In genomic region chr12:83434600-83434999, GRCh38 we compare ENCODE assay signal across 26 cellular contexts.
DNase-seq lines count a peak whose midpoint lies in the region; ATAC-seq and TF ChIP-seq lines count a peak whose summit lies in the region.
"Had no signal": no experiment of that assay in that cellular context is flagged by ENCODE, and none has a peak within 500 bp of the region (broad histone marks: within the 10 kb centered on the region; RNA-seq: fewer than 3 reads in every experiment).

No MANE protein-coding gene starts in this region.

- in situ Hi-C loops in GM23248 (cut with MboI): no loop called here
- in situ Hi-C loops in astrocyte of the cerebellum (cut with HindIII; ENCODE audit: low sequenced_read_pairs): no loop called here

- H3K27ac ChIP-seq in GM23248: no peak overlapping the region
- H3K27ac ChIP-seq: body of pancreas, dorsolateral prefrontal cortex, esophagus squamous epithelium, gastroesophageal sphincter, hepatocyte, SJCRH30, transverse colon had no signal

- no peaks in the 10 kb centered on the region for H3K27me3 ChIP-seq in GM23248 (replicated peaks; ENCODE audit: insufficient read depth)
- H3K27me3 ChIP-seq: body of pancreas, dorsolateral prefrontal cortex, esophagus squamous epithelium, gastroesophageal sphincter, hepatocyte, SJCRH30, transverse colon had no signal

- no peaks in the 10 kb centered on the region for H3K36me3 ChIP-seq in GM23248 (ENCODE audit: low read depth)
- H3K36me3 ChIP-seq: esophagus squamous epithelium, gastroesophageal sphincter, SJCRH30, transverse colon had no signal

- no peak overlapping the region for H3K4me2 ChIP-seq in GM23248 (ENCODE audit: unreplicated experiment)
- H3K4me2 ChIP-seq: hepatocyte had no signal

- TF ChIP-seq CTCF in LNCaP clone FGC (IDR thresholded peaks at IDR 0.05; ENCODE audit: control insufficient read depth, extremely low read depth, insufficient read depth) (peak; percentile 38), astrocyte of the cerebellum (IDR thresholded peaks at IDR 0.05; ENCODE audit: low read depth, low read length, missing control alignments) (no peak)

- H4K20me1 ChIP-seq in GM23248 (ENCODE audit: insufficient read depth): no peaks in the 10 kb centered on the region

- no peaks in the 10 kb centered on the region for H3K9me2 ChIP-seq in GM23248 (ENCODE audit: insufficient read depth)

- H3K9ac ChIP-seq in GM23248: no peak overlapping the region

- ATAC-seq in HG03457 (IDR thresholded peaks at IDR 0.05; ENCODE audit: unreplicated experiment): no peak
- ATAC-seq: activated naive CD8-positive, alpha-beta T cell treated with anti-CD3 and anti-CD28 coated beads, Interleukin-2, amount 50 U/mL, for 24 hours; body of pancreas; gastroesophageal sphincter; natural killer cell treated with Interleukin-12 subunit alpha and Interleukin-12 subunit beta and Interleukin-15 and Interleukin-18, amount 100 ng/mL, for 72 hours; stimulated activated effector memory CD8-positive, alpha-beta T cell treated with anti-CD3 and anti-CD28 coated beads, Interleukin-12 subunit alpha, Interleukin-12 subunit beta, amount 100 ng/mL, for 72 hours had no signal

- H3K9me3 ChIP-seq in GM23248 (ENCODE audit: low read depth): no peaks in the 10 kb centered on the region
- H3K9me3 ChIP-seq: body of pancreas, esophagus squamous epithelium, SJCRH30, transverse colon had no signal

- H3K4me3 ChIP-seq in GM23248 (no peak overlapping the region), LNCaP clone FGC (ENCODE audit: low read depth, low read length) (no peak overlapping the region), astrocyte of the cerebellum (ENCODE audit: low read depth, low read length) (no peak overlapping the region)
- H3K4me3 ChIP-seq: body of pancreas, dorsolateral prefrontal cortex, esophagus squamous epithelium, gastroesophageal sphincter, hepatocyte, lung, SJCRH30, transverse colon had no signal

- DNase-seq in GM23248 (peak; percentile 2), LNCaP clone FGC (ENCODE audit: low read depth) (no peak), astrocyte of the cerebellum (ENCODE audit: low read depth) (peak; percentile 5), foreskin melanocyte (peak; percentile 18), SKM-1 treated with dmso at 0.1 percent for 144 hours (lab: John Stamatoyannopoulos, UW; ENCODE audit: unreplicated experiment) (no peak), hippocampal formation (lab: John Stamatoyannopoulos, UW) (no peak)
- DNase-seq: activated naive CD8-positive, alpha-beta T cell treated with anti-CD3 and anti-CD28 coated beads, Interleukin-2, amount 50 U/mL, for 24 hours; activated T-cell treated with anti-CD3 and anti-CD28 coated beads, Interleukin-2, amount 50 U/mL, for 48 hours; body of pancreas; cerebellar nuclear complex; dorsolateral prefrontal cortex; esophagus squamous epithelium; GOT3; KBM-7; NCI-H1436; NCI-H2081 treated with DMSO at 0.1 percent for 48 hours; NCI-H226; NCI-H69; SJCRH30; transverse colon had no signal

- H3F3A ChIP-seq in GM23248 (ENCODE audit: insufficient read depth): no peaks in the 10 kb centered on the region

- no peak overlapping the region for H2AFZ ChIP-seq in GM23248
- H2AFZ ChIP-seq: hepatocyte had no signal

- no peaks in the 10 kb centered on the region for H3K79me2 ChIP-seq in GM23248 (ENCODE audit: insufficient read depth)
- H3K79me2 ChIP-seq: hepatocyte had no signal

- WGBS in GM23248 (ENCODE audit: low coverage in 1 of 2, low lambda C conversion rate in 2 of 2, missing lambda C conversion rate in 2 of 2), 2 experiments: 0% methylated on average over 1 of the region's 1 CpG

- H3K4me1 ChIP-seq in GM23248 (ENCODE audit: insufficient read depth): no peaks in the 10 kb centered on the region
- H3K4me1 ChIP-seq: body of pancreas, esophagus squamous epithelium, gastroesophageal sphincter, transverse colon had no signal

Comparison
In these comparisons a context has a peak if more than half of its experiments do, and no peak if none do; other contexts are left out.
1. DNase-seq: peak in GM23248 (single experiment), astrocyte of the cerebellum (single experiment) and foreskin melanocyte (single experiment); none in LNCaP clone FGC (single experiment), SKM-1 treated with dmso at 0.1 percent for 144 hours (single experiment) and hippocampal formation (0 of 2).